ENCODE assay signal across 11 cellular contexts in genomic region chr17:74452027-74452840, GRCh38. TPM values are rescaled to one million over a fixed set of nuclear protein-coding genes. Genes with fewer than 3 reads are reported as not detected.
A peak's percentile ranks its signal among the peaks of the same experiment; 100 is the strongest.
DNase-seq lines count a peak whose midpoint lies in the region; ATAC-seq and TF ChIP-seq lines count a peak whose summit lies in the region.
"Had no signal": no experiment of that assay in that cellular context is flagged by ENCODE, and none has a peak within 500 bp of the region (broad histone marks: within the 10 kb centered on the region; RNA-seq: fewer than 3 reads in every experiment).

No MANE protein-coding gene starts in this region.

- peaks cover 31% of the 10 kb centered on the region for H3K4me1 Mint-ChIP-seq in activated CD4-positive, alpha-beta memory T cell treated with anti-CD3 and anti-CD28 coated beads, Interleukin-2, amount 10 ng/mL, durations not matched to agents 7 days and 5 days
- peaks cover 11% of the 10 kb centered on the region for H3K4me1 Mint-ChIP-seq in activated CD4-positive, alpha-beta memory T cell treated with anti-CD3 and anti-CD28 coated beads for 36 hours (ENCODE audit: low read depth)
- H3K4me1 Mint-ChIP-seq in T-helper 2 cell treated with Interferon-gamma antibody and Interleukin-4, amounts not matched to agents 5 μg/mL and 100 μg/mL, for 36 hours (ENCODE audit: low read depth): peaks cover 16% of the 10 kb centered on the region

- H3K36me3 Mint-ChIP-seq in activated CD4-positive, alpha-beta memory T cell treated with anti-CD3 and anti-CD28 coated beads, Interleukin-2, amount 10 ng/mL, durations not matched to agents 7 days and 5 days (ENCODE audit: low read depth): no peaks in the 10 kb centered on the region
- no peaks in the 10 kb centered on the region for H3K36me3 Mint-ChIP-seq in activated CD4-positive, alpha-beta memory T cell treated with anti-CD3 and anti-CD28 coated beads for 36 hours
- no peaks in the 10 kb centered on the region for H3K36me3 Mint-ChIP-seq in T-helper 2 cell treated with Interferon-gamma antibody and Interleukin-4, amounts not matched to agents 5 μg/mL and 100 μg/mL, for 36 hours (ENCODE audit: low read depth)

- no peaks in the 10 kb centered on the region for H3K27me3 ChIP-seq in tibial nerve

- H3K9me3 ChIP-seq in tibial nerve: no peaks in the 10 kb centered on the region

- no peaks in the 10 kb centered on the region for H3K36me3 ChIP-seq in tibial nerve

- peaks cover 0 to 60% (median 35%) of the 10 kb centered on the region in 4 donors for H3K4me1 ChIP-seq in tibial nerve

- peaks cover 25% of the 10 kb centered on the region for H3K27me3 Mint-ChIP-seq in activated CD4-positive, alpha-beta memory T cell treated with anti-CD3 and anti-CD28 coated beads, Interleukin-2, amount 10 ng/mL, durations not matched to agents 7 days and 5 days
- H3K27me3 Mint-ChIP-seq in activated CD4-positive, alpha-beta memory T cell treated with anti-CD3 and anti-CD28 coated beads for 36 hours: peaks cover 3% of the 10 kb centered on the region
- peaks cover 5% of the 10 kb centered on the region for H3K27me3 Mint-ChIP-seq in T-helper 2 cell treated with Interferon-gamma antibody and Interleukin-4, amounts not matched to agents 5 μg/mL and 100 μg/mL, for 36 hours (ENCODE audit: low read depth)

- no peaks in the 10 kb centered on the region for H3K9me3 Mint-ChIP-seq in activated CD4-positive, alpha-beta memory T cell treated with anti-CD3 and anti-CD28 coated beads, Interleukin-2, amount 10 ng/mL, durations not matched to agents 7 days and 5 days
- H3K9me3 Mint-ChIP-seq in activated CD4-positive, alpha-beta memory T cell treated with anti-CD3 and anti-CD28 coated beads for 36 hours: no peaks in the 10 kb centered on the region
- no peaks in the 10 kb centered on the region for H3K9me3 Mint-ChIP-seq in T-helper 2 cell treated with Interferon-gamma antibody and Interleukin-4, amounts not matched to agents 5 μg/mL and 100 μg/mL, for 36 hours

- CTCF ChIA-PET in activated CD4-positive, alpha-beta memory T cell treated with anti-CD3 and anti-CD28 coated beads, Interleukin-2, amount 10 ng/mL, durations not matched to agents 7 days and 5 days (lab: Charles Lee): interaction anchor here (1.0 to 11.8 kb wide), 5 partner anchors 8 to 84 kb away, joined by 4 to 128 read pairs (median 7); partner anchors contain the start of gene GPR142
- CTCF ChIA-PET in activated CD4-positive, alpha-beta memory T cell treated with anti-CD3 and anti-CD28 coated beads for 36 hours (lab: Charles Lee): interaction anchor here (0.6 kb wide), 1 partner anchor 270 kb away, joined by 4 read pairs; no protein-coding TSS in a partner anchor

- H3K27ac Mint-ChIP-seq in activated CD4-positive, alpha-beta memory T cell treated with anti-CD3 and anti-CD28 coated beads, Interleukin-2, amount 10 ng/mL, durations not matched to agents 7 days and 5 days: peak overlapping the region; percentile 60
- H3K27ac Mint-ChIP-seq in activated CD4-positive, alpha-beta memory T cell treated with anti-CD3 and anti-CD28 coated beads for 36 hours: no peak overlapping the region
- H3K27ac Mint-ChIP-seq in T-helper 2 cell treated with Interferon-gamma antibody and Interleukin-4, amounts not matched to agents 5 μg/mL and 100 μg/mL, for 36 hours: peak overlapping the region; percentile 6

- TF ChIP-seq EP300 in tibial nerve (IDR thresholded peaks at IDR 0.05): no peak

- TF ChIP-seq POLR2A in tibial nerve (IDR thresholded peaks at IDR 0.05): no peak

- intact Hi-C loops in activated CD4-positive, alpha-beta memory T cell treated with anti-CD3 and anti-CD28 coated beads for 36 hours (cut with micrococcal nuclease): no loop called here

- POLR2A ChIA-PET in activated CD4-positive, alpha-beta memory T cell treated with anti-CD3 and anti-CD28 coated beads, Interleukin-2, amount 10 ng/mL, durations not matched to agents 7 days and 5 days (lab: Charles Lee): interaction anchor here (1.2 to 1.7 kb wide), 2 partner anchors 15 to 84 kb away, joined by 3 to 4 read pairs; partner anchors contain the start of gene CD300A
- POLR2A ChIA-PET in activated CD4-positive, alpha-beta memory T cell treated with anti-CD3 and anti-CD28 coated beads for 36 hours (lab: Charles Lee): no interaction called here

- 45 to 55% methylated on average over 16 of the region's 16 CpGs for WGBS in tibial nerve, 2 donors

- ATAC-seq in SK-N-SH treated with all-trans-retinoic acid at 6 μM for 48 hours (no peak), GM21528 (IDR thresholded peaks at IDR 0.05; ENCODE audit: low FRiP score, unreplicated experiment) (no peak)

- H3K27ac ChIP-seq in tibial nerve: peak overlapping the region; percentile 83 to 94 (median 88)
- H3K27ac ChIP-seq: PC-9 had no signal

- H3K4me3 Mint-ChIP-seq in activated CD4-positive, alpha-beta memory T cell treated with anti-CD3 and anti-CD28 coated beads, Interleukin-2, amount 10 ng/mL, durations not matched to agents 7 days and 5 days: peak overlapping the region; percentile 22
- H3K4me3 Mint-ChIP-seq in activated CD4-positive, alpha-beta memory T cell treated with anti-CD3 and anti-CD28 coated beads for 36 hours: no peak overlapping the region
- H3K4me3 Mint-ChIP-seq in T-helper 2 cell treated with Interferon-gamma antibody and Interleukin-4, amounts not matched to agents 5 μg/mL and 100 μg/mL, for 36 hours: peak overlapping the region; percentile 22

- DNase-seq in activated CD4-positive, alpha-beta memory T cell treated with anti-CD3 and anti-CD28 coated beads, Interleukin-2, amount 10 ng/mL, durations not matched to agents 7 days and 5 days: peak; percentile 66
- no peak for DNase-seq in activated CD4-positive, alpha-beta memory T cell treated with anti-CD3 and anti-CD28 coated beads for 36 hours
- no peak for DNase-seq in T-helper 2 cell treated with Interferon-gamma antibody and Interleukin-4, amounts not matched to agents 5 μg/mL and 100 μg/mL, for 36 hours (ENCODE audit: low spot score)
- DNase-seq in kidney tubule cell (ENCODE audit: low spot score) (peak; percentile 43), tibial nerve (ENCODE audit: low spot score in 2 of 2) (no peak), HK-2 (ENCODE audit: unreplicated experiment) (no peak)
- DNase-seq: activated CD8-positive, alpha-beta memory T cell treated with anti-CD3 and anti-CD28 coated beads, Interleukin-2, amount 50 U/mL, for 4 hours; AML-193; PC-9 had no signal

- no peak overlapping the region for H3K4me3 ChIP-seq in tibial nerve
- H3K4me3 ChIP-seq: PC-9 had no signal

- no peak for TF ChIP-seq CTCF in tibial nerve (IDR thresholded peaks at IDR 0.05)

TF ChIP-seq in SK-N-SH treated with all-trans-retinoic acid at 6 μM for 48 hours, 23 proteins besides CTCF, POLR2A, EP300 and RAD21 (continues in another document):
- TF ChIP-seq PPARA (CRISPR knock-in tag; IDR thresholded peaks at IDR 0.05; ENCODE audit: borderline replicate concordance) (no peak), CSDC2 (CRISPR knock-in tag; IDR thresholded peaks at IDR 0.05) (no peak), ISL1 (CRISPR knock-in tag; IDR thresholded peaks at IDR 0.05) (no peak), CSRNP3 (CRISPR knock-in tag; IDR thresholded peaks at IDR 0.05) (no peak), TOX (CRISPR knock-in tag; IDR thresholded peaks at IDR 0.05; ENCODE audit: borderline replicate concordance) (no peak), ZFP3 (CRISPR knock-in tag; IDR thresholded peaks at IDR 0.05) (no peak), TSHZ2 (CRISPR knock-in tag; IDR thresholded peaks at IDR 0.05) (no peak), RARB (CRISPR knock-in tag; IDR thresholded peaks at IDR 0.05) (no peak), ESRRG (CRISPR knock-in tag; IDR thresholded peaks at IDR 0.05) (no peak)

RNA-seq across cellular contexts. Expression of gene CD300A, which starts 14.2 kb away (rescaled TPM):
- 10 to 100 TPM; 69.5 to 74.2 TPM for total RNA-seq in activated CD4-positive, alpha-beta memory T cell treated with anti-CD3 and anti-CD28 coated beads, Interleukin-2, amount 10 ng/mL, durations not matched to agents 7 days and 5 days
- 10 to 100 TPM; 11.3 to 12.3 TPM for total RNA-seq in activated CD4-positive, alpha-beta memory T cell treated with anti-CD3 and anti-CD28 coated beads for 36 hours
- 10 to 100 TPM in 2 of 4 donors, 1 to 10 TPM in 2; 6.8 to 12.6 (median 9.8) TPM for total RNA-seq in tibial nerve
- total RNA-seq: PC-9 had no signal

RNA-seq across cellular contexts. Expression of gene GPRC5C, which starts 20.3 kb away (rescaled TPM):
- total RNA-seq in activated CD4-positive, alpha-beta memory T cell treated with anti-CD3 and anti-CD28 coated beads, Interleukin-2, amount 10 ng/mL, durations not matched to agents 7 days and 5 days: 1 to 10 TPM in 1 of 2 experiments, under 1 TPM in 1; 0.68 to 1.2 TPM
- under 1 TPM; 0.40 to 0.41 TPM for total RNA-seq in activated CD4-positive, alpha-beta memory T cell treated with anti-CD3 and anti-CD28 coated beads for 36 hours
- total RNA-seq in tibial nerve: 10 to 100 TPM; 41.6 to 96.4 (median 55.1) TPM

Comparison
In these comparisons a context has a peak if more than half of its experiments do, and no peak if none do; other contexts are left out.
1. DNase-seq: peak in activated CD4-positive, alpha-beta memory T cell treated with anti-CD3 and anti-CD28 coated beads, Interleukin-2, amount 10 ng/mL, durations not matched to agents 7 days and 5 days (single experiment) and kidney tubule cell (single experiment); none in activated CD4-positive, alpha-beta memory T cell treated with anti-CD3 and anti-CD28 coated beads for 36 hours (single experiment), T-helper 2 cell treated with Interferon-gamma antibody and Interleukin-4, amounts not matched to agents 5 μg/mL and 100 μg/mL, for 36 hours (single experiment), tibial nerve (0 of 2) and HK-2 (single experiment).
2. RNA of gene CD300A, which starts 14.2 kb away (total RNA-seq): 69.5 to 74.2 TPM in activated CD4-positive, alpha-beta memory T cell treated with anti-CD3 and anti-CD28 coated beads, Interleukin-2, amount 10 ng/mL, durations not matched to agents 7 days and 5 days; 11.3 to 12.3 TPM in activated CD4-positive, alpha-beta memory T cell treated with anti-CD3 and anti-CD28 coated beads for 36 hours and 6.8 to 12.6 TPM in tibial nerve; every median in the first group is over 4 times any median in the second.
3. RNA of gene GPRC5C, which starts 20.3 kb away (total RNA-seq): 41.6 to 96.4 TPM in tibial nerve; 0.68 to 1.2 TPM in activated CD4-positive, alpha-beta memory T cell treated with anti-CD3 and anti-CD28 coated beads, Interleukin-2, amount 10 ng/mL, durations not matched to agents 7 days and 5 days and 0.40 to 0.41 TPM in activated CD4-positive, alpha-beta memory T cell treated with anti-CD3 and anti-CD28 coated beads for 36 hours; every median in the first group is over 10 times any median in the second.